8 cellular contexts compared by ENCODE assay signal in the genomic region with DNA sequence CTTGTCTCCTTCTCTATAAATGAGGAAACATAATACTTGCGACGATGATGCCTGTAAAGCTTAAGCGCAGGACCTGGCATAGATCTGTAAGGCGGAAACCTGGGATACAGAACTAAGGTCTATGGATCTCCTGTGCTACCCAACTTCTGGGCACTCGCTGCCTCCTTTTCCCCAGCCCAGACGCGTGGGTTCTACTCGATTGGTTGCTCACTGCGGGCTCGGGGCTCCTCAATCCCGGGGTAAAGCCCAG. TPM values are rescaled to one million over a fixed set of nuclear protein-coding genes. Genes with fewer than 3 reads are reported as not detected.
DNase-seq lines count a peak whose midpoint lies in the region; ATAC-seq and TF ChIP-seq lines count a peak whose summit lies in the region.

No MANE protein-coding gene starts in this region.

- no peaks in the 10 kb centered on the region for H3K9me3 ChIP-seq in stomach smooth muscle (ENCODE audit: control insufficient read depth in 2 of 2, low read length in 2 of 2)

- peaks cover 43% of the 10 kb centered on the region for H3K4me1 Mint-ChIP-seq in T-helper 1 cell treated with Interleukin-12 subunit alpha and Interleukin-12 subunit beta and Interleukin-4 antibody, amounts not matched to agents 30 μg/mL and 1 μg/mL, for 36 hours (ENCODE audit: low read depth)
- peaks cover 36% of the 10 kb centered on the region for H3K4me1 Mint-ChIP-seq in activated naive CD8-positive, alpha-beta T cell treated with anti-CD3 and anti-CD28 coated beads, Interleukin-2, amount 10 ng/mL, durations not matched to agents 7 days and 5 days
- peaks cover 37 to 43% of the 10 kb centered on the region in 2 donors for H3K4me1 Mint-ChIP-seq in immature natural killer cell

- H3K27me3 ChIP-seq in stomach smooth muscle (ENCODE audit: control insufficient read depth in 1 of 2, insufficient read depth in 2 of 2, low read length in 2 of 2) = no peaks in the 10 kb centered on the region

- no peak for DNase-seq in T-helper 1 cell
- peak; percentile 32 for DNase-seq in LNCaP clone FGC (ENCODE audit: low read depth)
- DNase-seq in activated naive CD8-positive, alpha-beta T cell treated with anti-CD3 and anti-CD28 coated beads, Interleukin-2, amount 10 ng/mL, durations not matched to agents 7 days and 5 days = no peak
- no peak for DNase-seq in immature natural killer cell
- no peak for DNase-seq in HCEC 1CT

- peaks cover 19% of the 10 kb centered on the region for H3K4me1 ChIP-seq in stomach smooth muscle (ENCODE audit: control insufficient read depth, insufficient read depth, low read length)

- no peaks in the 10 kb centered on the region for H3K27me3 Mint-ChIP-seq in T-helper 1 cell treated with Interleukin-12 subunit alpha and Interleukin-12 subunit beta and Interleukin-4 antibody, amounts not matched to agents 30 μg/mL and 1 μg/mL, for 36 hours (ENCODE audit: low read depth)
- no peaks in the 10 kb centered on the region for H3K27me3 Mint-ChIP-seq in activated naive CD8-positive, alpha-beta T cell treated with anti-CD3 and anti-CD28 coated beads, Interleukin-2, amount 10 ng/mL, durations not matched to agents 7 days and 5 days
- H3K27me3 Mint-ChIP-seq in immature natural killer cell (ENCODE audit: low read depth in 3 of 3) = peaks cover 0 to 11% (median 8%) of the 10 kb centered on the region in 3 donors

- peak overlapping the region; percentile 95 to 98 for H3K9ac ChIP-seq in stomach smooth muscle (ENCODE audit: low read length in 2 of 2)

- TF ChIP-seq CTCF in LNCaP clone FGC (IDR thresholded peaks at IDR 0.05; ENCODE audit: control insufficient read depth, extremely low read depth, insufficient read depth) = no peak

- H3K9me3 Mint-ChIP-seq in T-helper 1 cell treated with Interleukin-12 subunit alpha and Interleukin-12 subunit beta and Interleukin-4 antibody, amounts not matched to agents 30 μg/mL and 1 μg/mL, for 36 hours = no peaks in the 10 kb centered on the region
- H3K9me3 Mint-ChIP-seq in activated naive CD8-positive, alpha-beta T cell treated with anti-CD3 and anti-CD28 coated beads, Interleukin-2, amount 10 ng/mL, durations not matched to agents 7 days and 5 days = no peaks in the 10 kb centered on the region
- no peaks in the 10 kb centered on the region for H3K9me3 Mint-ChIP-seq in immature natural killer cell

- ATAC-seq in activated naive CD8-positive, alpha-beta T cell treated with anti-CD3 and anti-CD28 coated beads, Interleukin-2, amount 10 ng/mL, durations not matched to agents 7 days and 5 days (ENCODE audit: low read depth) = peak; percentile 32
- no peak for ATAC-seq in GM18517 (IDR thresholded peaks at IDR 0.05; ENCODE audit: unreplicated experiment)

- peak overlapping the region; percentile 97 for H3K4me3 Mint-ChIP-seq in T-helper 1 cell treated with Interleukin-12 subunit alpha and Interleukin-12 subunit beta and Interleukin-4 antibody, amounts not matched to agents 30 μg/mL and 1 μg/mL, for 36 hours
- H3K4me3 Mint-ChIP-seq in activated naive CD8-positive, alpha-beta T cell treated with anti-CD3 and anti-CD28 coated beads, Interleukin-2, amount 10 ng/mL, durations not matched to agents 7 days and 5 days = peak overlapping the region; percentile 91
- H3K4me3 Mint-ChIP-seq in immature natural killer cell = peak overlapping the region; percentile 90 to 100 (median 97)

- H3K36me3 Mint-ChIP-seq in T-helper 1 cell treated with Interleukin-12 subunit alpha and Interleukin-12 subunit beta and Interleukin-4 antibody, amounts not matched to agents 30 μg/mL and 1 μg/mL, for 36 hours (ENCODE audit: low read depth) = peaks cover 34% of the 10 kb centered on the region
- H3K36me3 Mint-ChIP-seq in activated naive CD8-positive, alpha-beta T cell treated with anti-CD3 and anti-CD28 coated beads, Interleukin-2, amount 10 ng/mL, durations not matched to agents 7 days and 5 days = peaks cover 25% of the 10 kb centered on the region
- H3K36me3 Mint-ChIP-seq in immature natural killer cell = peaks cover 12 to 16% (median 16%) of the 10 kb centered on the region in 3 donors

- H3K4me3 ChIP-seq in LNCaP clone FGC (ENCODE audit: low read depth, low read length) (peak overlapping the region; percentile 71), stomach smooth muscle (ENCODE audit: low read length in 2 of 2) (peak overlapping the region; percentile 72 to 93)

- H3K27ac ChIP-seq in stomach smooth muscle (ENCODE audit: low read length) = peak overlapping the region; percentile 87

- POLR2A ChIA-PET in activated naive CD8-positive, alpha-beta T cell treated with anti-CD3 and anti-CD28 coated beads, Interleukin-2, amount 10 ng/mL, durations not matched to agents 7 days and 5 days (lab: Charles Lee) = interaction anchor here (0.6 to 4.6 kb wide), 23 partner anchors 8 to 248 kb away, joined by 3 to 80 read pairs (median 7); a partner anchor contains a TSS

- H3K36me3 ChIP-seq in stomach smooth muscle (ENCODE audit: control insufficient read depth in 2 of 2, insufficient read depth in 2 of 2, low read length in 2 of 2) = peaks cover 23% of the 10 kb centered on the region in 2 donors

- peak overlapping the region; percentile 98 for H3K27ac Mint-ChIP-seq in T-helper 1 cell treated with Interleukin-12 subunit alpha and Interleukin-12 subunit beta and Interleukin-4 antibody, amounts not matched to agents 30 μg/mL and 1 μg/mL, for 36 hours
- peak overlapping the region; percentile 98 for H3K27ac Mint-ChIP-seq in activated naive CD8-positive, alpha-beta T cell treated with anti-CD3 and anti-CD28 coated beads, Interleukin-2, amount 10 ng/mL, durations not matched to agents 7 days and 5 days
- peak overlapping the region; percentile 96 to 100 (median 98) for H3K27ac Mint-ChIP-seq in immature natural killer cell

RNA-seq across cellular contexts. Expression of a gene that starts 0.6 kb away (rescaled TPM):
- 10 to 100 TPM; 81.9 to 84.5 TPM for total RNA-seq in activated naive CD8-positive, alpha-beta T cell treated with anti-CD3 and anti-CD28 coated beads, Interleukin-2, amount 10 ng/mL, durations not matched to agents 7 days and 5 days
- polyA plus RNA-seq in immature natural killer cell = 100 to 1,000 TPM; 113 to 133 (median 127) TPM

RNA-seq across cellular contexts. Expression of a gene that starts 26.5 kb away (rescaled TPM):
- 1 to 10 TPM; 9.3 to 9.9 TPM for total RNA-seq in activated naive CD8-positive, alpha-beta T cell treated with anti-CD3 and anti-CD28 coated beads, Interleukin-2, amount 10 ng/mL, durations not matched to agents 7 days and 5 days
- polyA plus RNA-seq in immature natural killer cell = 1 to 10 TPM in 2 of 3 donors, not detected in 1; 2.4 to 2.5 TPM

RNA-seq across cellular contexts. Expression of a gene that starts 35.9 kb away (rescaled TPM):
- total RNA-seq in activated naive CD8-positive, alpha-beta T cell treated with anti-CD3 and anti-CD28 coated beads, Interleukin-2, amount 10 ng/mL, durations not matched to agents 7 days and 5 days = 10 to 100 TPM; 13.1 to 14.0 TPM
- under 1 TPM in 2 of 3 donors, not detected in 1; 0.36 to 0.92 TPM for polyA plus RNA-seq in immature natural killer cell
